ENCODE assay signal across 8 cellular contexts in genomic region chr1:205488074-205488723, GRCh38. TPM values are rescaled to one million over a fixed set of nuclear protein-coding genes. Genes with fewer than 3 reads are reported as not detected.
DNase-seq lines count a peak whose midpoint lies in the region; ATAC-seq and TF ChIP-seq lines count a peak whose summit lies in the region.

No MANE protein-coding gene starts in this region.

- no peak overlapping the region for H3K27ac Mint-ChIP-seq in MCF 10A (ENCODE audit: low read depth, unreplicated experiment)

- H3K36me3 ChIP-seq in A673 (ENCODE audit: insufficient read depth, low read length, poor library complexity, severe bottlenecking) = no peaks in the 10 kb centered on the region

- H3K4me3 Mint-ChIP-seq in MCF 10A (ENCODE audit: unreplicated experiment) = no peak overlapping the region

- no peak overlapping the region for H3K4me3 ChIP-seq in A673 (ENCODE audit: low read depth, low read length, poor library complexity, severe bottlenecking)
- H3K4me3 ChIP-seq in GM12875 (ENCODE audit: low read depth, low read length) = no peak overlapping the region

- H3K36me3 Mint-ChIP-seq in MCF 10A (ENCODE audit: insufficient read depth, unreplicated experiment) = no peaks in the 10 kb centered on the region

- intact Hi-C loops in A673 (cut with micrococcal nuclease; ENCODE audit: unreplicated experiment) = loop anchor here (1.0 kb wide), 1 partner anchor 36 kb away; no protein-coding TSS in a partner anchor
- intact Hi-C loops in MCF 10A (cut with micrococcal nuclease) = loop anchor here (1.0 kb wide), 2 partner anchors 36 to 169 kb away; no protein-coding TSS in a partner anchor

- TF ChIP-seq CTCF in A673 (conservative IDR thresholded peaks at IDR 0.05; ENCODE audit: low read depth, low read length) (peak; percentile 86), GM12875 (IDR thresholded peaks at IDR 0.05; ENCODE audit: borderline replicate concordance, insufficient read depth, low read depth, low read length) (peak; percentile 74; the same call in 1 of the 2 replicates), MCF 10A (IDR thresholded peaks at IDR 0.05; ENCODE audit: unreplicated experiment) (peak; percentile 99)

- POLR2A ChIA-PET in A673 (lab: Charles Lee; ENCODE audit: low non-redundant PET) = no interaction called here
- POLR2A ChIA-PET in MCF 10A (lab: Yijun Ruan, JAX) = interaction anchor here (1.0 to 7.3 kb wide), 8 partner anchors 12 to 144 kb away, joined by 3 to 73 read pairs (median 5); partner anchors contain the start of genes CDK18 and ELK4

- DNase-seq in A673 (ENCODE audit: low spot score) (peak; percentile 79), NCI-H1417 treated with DMSO at 0.1 percent for 48 hours (lab: John Stamatoyannopoulos, UW) (peak; percentile 28), SKM-1 treated with dmso at 0.1 percent for 144 hours (lab: John Stamatoyannopoulos, UW; ENCODE audit: unreplicated experiment) (peak; percentile 81), MCF 10A (ENCODE audit: unreplicated experiment) (peak; percentile 92), iPS-NIHi11 (ENCODE audit: low spot score) (peak; percentile 87)
- DNase-seq in stimulated activated CD4-positive, alpha-beta T cell treated with anti-CD3 and anti-CD28 coated beads, Interleukin-2, amount 100 ng/mL, for 24 hours = peak; percentile 43 to 49

- H3K9me3 Mint-ChIP-seq in MCF 10A (ENCODE audit: unreplicated experiment) = no peaks in the 10 kb centered on the region

- no peaks in the 10 kb centered on the region for H3K9me3 ChIP-seq in A673 (ENCODE audit: low read depth, low read length, poor library complexity, severe bottlenecking)

- H3K4me1 ChIP-seq in A673 (ENCODE audit: insufficient read depth, low read length, poor library complexity, severe bottlenecking) = peaks cover 12% of the 10 kb centered on the region

- no peak for ATAC-seq in GM21723 (IDR thresholded peaks at IDR 0.05; ENCODE audit: unreplicated experiment)

- H3K27ac ChIP-seq in A673 (ENCODE audit: low read depth, low read length, poor library complexity, severe bottlenecking) = no peak overlapping the region

- H3K27me3 Mint-ChIP-seq in MCF 10A (ENCODE audit: insufficient read depth, unreplicated experiment) = peaks cover 16% of the 10 kb centered on the region

- peaks cover 31% of the 10 kb centered on the region for H3K4me1 Mint-ChIP-seq in MCF 10A (ENCODE audit: insufficient read depth, unreplicated experiment)

- BruUV-seq in A673 (replicated peaks; lab: Mats Ljungman, UMichigan) = no TSS peak
- BruUV-seq in MCF 10A (replicated peaks; lab: Mats Ljungman, UMichigan) = no TSS peak

- no peaks in the 10 kb centered on the region for H3K27me3 ChIP-seq in A673 (replicated peaks; ENCODE audit: insufficient read depth, low read depth, low read length, poor library complexity)

- CTCF ChIA-PET in A673 (lab: Charles Lee) = interaction anchor here (1.2 to 7.7 kb wide), 2 partner anchors 36 to 63 kb away, joined by 3 to 93 read pairs; no protein-coding TSS in a partner anchor
- CTCF ChIA-PET in MCF 10A (lab: Yijun Ruan, JAX) = interaction anchor here (0.5 to 37.5 kb wide), 57 partner anchors 9 to 1940 kb away, joined by 3 to 1608 read pairs (median 5); partner anchors contain the start of genes BLACAT1, KLHDC8A and LEMD1

RNA-seq across cellular contexts. Expression of gene CDK18, which starts 16.3 kb away (rescaled TPM):
- total RNA-seq in A673 (2021) (9.2 and 29.3 TPM in 2 replicates), MCF 10A (2022) (4.9 and 6.8 TPM in 2 replicates)

RNA-seq across cellular contexts. Expression of gene BLACAT1, which starts 32.4 kb away (rescaled TPM):
- total RNA-seq in A673 (2021) = 0.45 and 2.0 TPM in 2 replicates
- total RNA-seq in MCF 10A (2022) = 0.72 and 1.1 TPM in 2 replicates

Comparison
In these comparisons a context has a peak if more than half of its experiments do, and no peak if none do; other contexts are left out.
1. DNase-seq: peak in every context shown above with its lines; median percentile 92 in MCF 10A; 87 in iPS-NIHi11; 81 in SKM-1 treated with dmso at 0.1 percent for 144 hours; 79 in A673; 46 in stimulated activated CD4-positive, alpha-beta T cell treated with anti-CD3 and anti-CD28 coated beads, Interleukin-2, amount 100 ng/mL, for 24 hours; 28 in NCI-H1417 treated with DMSO at 0.1 percent for 48 hours.